1 cellular context compared by ENCODE assay signal in genomic region chr19:40928859-40929258, GRCh38.
TF ChIP-seq lines count a peak whose summit lies in the region.

No MANE protein-coding gene starts in this region.

TF ChIP-seq in K562, 482 proteins besides CTCF, POLR2A, EP300 and RAD21 (continued from another document and continues in another):
- TF ChIP-seq ZNF3 (CRISPR knock-in tag; IDR thresholded peaks at IDR 0.05) (no peak), ZNF77 (CRISPR knock-in tag; IDR thresholded peaks at IDR 0.05) (no peak), ZNF449 (CRISPR knock-in tag; IDR thresholded peaks at IDR 0.05) (no peak), BCOR (IDR thresholded peaks at IDR 0.05) (no peak), CHD4 (IDR thresholded peaks at IDR 0.05; ENCODE audit: insufficient read depth, insufficient replicate concordance, low read depth, low read length, poor library complexity, severe bottlenecking) (no peak), ZBTB8A (IDR thresholded peaks at IDR 0.05; ENCODE audit: partially characterized antibody) (no peak), CBFB (CRISPR knock-in tag; IDR thresholded peaks at IDR 0.05) (no peak), PTRF (tag; IDR thresholded peaks at IDR 0.05) (no peak), TRIM24 (IDR thresholded peaks at IDR 0.05) (peak; percentile 56 to 60; a peak in 2 of 4 replicates), TSC22D4 (tag; IDR thresholded peaks at IDR 0.05) (no peak), CBX5 (IDR thresholded peaks at IDR 0.05; ENCODE audit: borderline replicate concordance, low read depth) (no peak), DPF2 (IDR thresholded peaks at IDR 0.05) (peak; percentile 56), MED1 (CRISPR knock-in tag; IDR thresholded peaks at IDR 0.05; ENCODE audit: borderline replicate concordance) (no peak), SMAD3 (CRISPR knock-in tag; conservative IDR thresholded peaks at IDR 0.05) (no peak), MBD2 (IDR thresholded peaks at IDR 0.05; ENCODE audit: borderline replicate concordance, low read depth) (no peak), NFXL1 (CRISPR knock-in tag; IDR thresholded peaks at IDR 0.05) (no peak), MYNN (IDR thresholded peaks at IDR 0.05) (no peak), MYNN (CRISPR knock-in tag; IDR thresholded peaks at IDR 0.05) (no peak), CUX1 (CRISPR knock-in tag; IDR thresholded peaks at IDR 0.05) (no peak), ZNF695 (CRISPR knock-in tag; IDR thresholded peaks at IDR 0.05) (no peak), FOXJ3 (CRISPR knock-in tag; IDR thresholded peaks at IDR 0.05) (no peak), PHB (CRISPR knock-in tag; IDR thresholded peaks at IDR 0.05) (no peak), RBM17 (IDR thresholded peaks at IDR 0.05; ENCODE audit: borderline replicate concordance, low read depth, low read length) (no peak), TEAD1 (CRISPR knock-in tag; IDR thresholded peaks at IDR 0.05) (peak in 1 of 2 experiments; percentile 74; a peak in 1 of 4 replicates), EZH2 (IDR thresholded peaks at IDR 0.05; ENCODE audit: borderline replicate concordance, low read depth, low read length) (no peak), GABPB2 (CRISPR knock-in tag; conservative IDR thresholded peaks at IDR 0.05) (no peak), DDX20 (tag; IDR thresholded peaks at IDR 0.05; ENCODE audit: low read depth) (no peak), ZNF224 (CRISPR knock-in tag; IDR thresholded peaks at IDR 0.05) (no peak), POLR2H (tag; IDR thresholded peaks at IDR 0.05; ENCODE audit: low read depth) (no peak), BHLHE40 (IDR thresholded peaks at IDR 0.05; ENCODE audit: low read length) (no peak), CHCHD3 (CRISPR knock-in tag; IDR thresholded peaks at IDR 0.05) (no peak), SUPT5H (IDR thresholded peaks at IDR 0.05) (no peak), ADNP (tag; IDR thresholded peaks at IDR 0.05) (peak; percentile 21; the same call in 1 of the 2 replicates), ZNF668 (CRISPR knock-in tag; IDR thresholded peaks at IDR 0.05) (no peak), SMARCE1 (IDR thresholded peaks at IDR 0.05) (peak; percentile 39; the same call in 1 of the 2 replicates), RERE (CRISPR knock-in tag; IDR thresholded peaks at IDR 0.05; ENCODE audit: borderline replicate concordance) (no peak), IRF2 (CRISPR knock-in tag; IDR thresholded peaks at IDR 0.05) (no peak), XRCC5 (IDR thresholded peaks at IDR 0.05; ENCODE audit: low read depth, low read length) (no peak), HIVEP1 (CRISPR knock-in tag; IDR thresholded peaks at IDR 0.05) (no peak), RBM15 (IDR thresholded peaks at IDR 0.05; ENCODE audit: insufficient read depth, low read length) (no peak), FUS (optimal IDR thresholded peaks at IDR 0.05; ENCODE audit: low read depth, low read length) (no peak)
- TF ChIP-seq, protein P1, sequence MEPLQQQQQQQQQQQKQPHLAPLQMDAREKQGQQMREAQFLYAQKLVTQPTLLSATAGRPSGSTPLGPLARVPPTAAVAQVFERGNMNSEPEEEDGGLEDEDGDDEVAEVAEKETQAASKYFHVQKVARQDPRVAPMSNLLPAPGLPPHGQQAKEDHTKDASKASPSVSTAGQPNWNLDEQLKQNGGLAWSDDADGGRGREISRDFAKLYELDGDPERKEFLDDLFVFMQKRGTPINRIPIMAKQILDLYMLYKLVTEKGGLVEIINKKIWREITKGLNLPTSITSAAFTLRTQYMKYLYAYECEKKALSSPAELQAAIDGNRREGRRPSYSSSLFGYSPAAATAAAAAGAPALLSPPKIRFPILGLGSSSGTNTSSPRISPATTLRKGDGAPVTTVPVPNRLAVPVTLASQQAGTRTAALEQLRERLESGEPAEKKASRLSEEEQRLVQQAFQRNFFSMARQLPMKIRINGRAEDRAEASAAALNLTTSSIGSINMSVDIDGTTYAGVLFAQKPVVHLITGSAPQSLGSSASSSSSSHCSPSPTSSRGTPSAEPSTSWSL (CRISPR knock-in tag; IDR thresholded peaks at IDR 0.05; ENCODE audit: borderline replicate concordance) = no peak
- TF ChIP-seq, protein P2, sequence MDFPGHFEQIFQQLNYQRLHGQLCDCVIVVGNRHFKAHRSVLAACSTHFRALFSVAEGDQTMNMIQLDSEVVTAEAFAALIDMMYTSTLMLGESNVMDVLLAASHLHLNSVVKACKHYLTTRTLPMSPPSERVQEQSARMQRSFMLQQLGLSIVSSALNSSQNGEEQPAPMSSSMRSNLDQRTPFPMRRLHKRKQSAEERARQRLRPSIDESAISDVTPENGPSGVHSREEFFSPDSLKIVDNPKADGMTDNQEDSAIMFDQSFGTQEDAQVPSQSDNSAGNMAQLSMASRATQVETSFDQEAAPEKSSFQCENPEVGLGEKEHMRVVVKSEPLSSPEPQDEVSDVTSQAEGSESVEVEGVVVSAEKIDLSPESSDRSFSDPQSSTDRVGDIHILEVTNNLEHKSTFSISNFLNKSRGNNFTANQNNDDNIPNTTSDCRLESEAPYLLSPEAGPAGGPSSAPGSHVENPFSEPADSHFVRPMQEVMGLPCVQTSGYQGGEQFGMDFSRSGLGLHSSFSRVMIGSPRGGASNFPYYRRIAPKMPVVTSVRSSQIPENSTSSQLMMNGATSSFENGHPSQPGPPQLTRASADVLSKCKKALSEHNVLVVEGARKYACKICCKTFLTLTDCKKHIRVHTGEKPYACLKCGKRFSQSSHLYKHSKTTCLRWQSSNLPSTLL (IDR thresholded peaks at IDR 0.05) = no peak
- TF ChIP-seq, protein P3, sequence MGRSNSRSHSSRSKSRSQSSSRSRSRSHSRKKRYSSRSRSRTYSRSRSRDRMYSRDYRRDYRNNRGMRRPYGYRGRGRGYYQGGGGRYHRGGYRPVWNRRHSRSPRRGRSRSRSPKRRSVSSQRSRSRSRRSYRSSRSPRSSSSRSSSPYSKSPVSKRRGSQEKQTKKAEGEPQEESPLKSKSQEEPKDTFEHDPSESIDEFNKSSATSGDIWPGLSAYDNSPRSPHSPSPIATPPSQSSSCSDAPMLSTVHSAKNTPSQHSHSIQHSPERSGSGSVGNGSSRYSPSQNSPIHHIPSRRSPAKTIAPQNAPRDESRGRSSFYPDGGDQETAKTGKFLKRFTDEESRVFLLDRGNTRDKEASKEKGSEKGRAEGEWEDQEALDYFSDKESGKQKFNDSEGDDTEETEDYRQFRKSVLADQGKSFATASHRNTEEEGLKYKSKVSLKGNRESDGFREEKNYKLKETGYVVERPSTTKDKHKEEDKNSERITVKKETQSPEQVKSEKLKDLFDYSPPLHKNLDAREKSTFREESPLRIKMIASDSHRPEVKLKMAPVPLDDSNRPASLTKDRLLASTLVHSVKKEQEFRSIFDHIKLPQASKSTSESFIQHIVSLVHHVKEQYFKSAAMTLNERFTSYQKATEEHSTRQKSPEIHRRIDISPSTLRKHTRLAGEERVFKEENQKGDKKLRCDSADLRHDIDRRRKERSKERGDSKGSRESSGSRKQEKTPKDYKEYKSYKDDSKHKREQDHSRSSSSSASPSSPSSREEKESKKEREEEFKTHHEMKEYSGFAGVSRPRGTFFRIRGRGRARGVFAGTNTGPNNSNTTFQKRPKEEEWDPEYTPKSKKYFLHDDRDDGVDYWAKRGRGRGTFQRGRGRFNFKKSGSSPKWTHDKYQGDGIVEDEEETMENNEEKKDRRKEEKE (IDR thresholded peaks at IDR 0.05; ENCODE audit: borderline replicate concordance in 1 of 2, control insufficient read depth in 1 of 2, low read depth in 2 of 2, low read length in 1 of 2) = no peak
- TF ChIP-seq, protein P4, sequence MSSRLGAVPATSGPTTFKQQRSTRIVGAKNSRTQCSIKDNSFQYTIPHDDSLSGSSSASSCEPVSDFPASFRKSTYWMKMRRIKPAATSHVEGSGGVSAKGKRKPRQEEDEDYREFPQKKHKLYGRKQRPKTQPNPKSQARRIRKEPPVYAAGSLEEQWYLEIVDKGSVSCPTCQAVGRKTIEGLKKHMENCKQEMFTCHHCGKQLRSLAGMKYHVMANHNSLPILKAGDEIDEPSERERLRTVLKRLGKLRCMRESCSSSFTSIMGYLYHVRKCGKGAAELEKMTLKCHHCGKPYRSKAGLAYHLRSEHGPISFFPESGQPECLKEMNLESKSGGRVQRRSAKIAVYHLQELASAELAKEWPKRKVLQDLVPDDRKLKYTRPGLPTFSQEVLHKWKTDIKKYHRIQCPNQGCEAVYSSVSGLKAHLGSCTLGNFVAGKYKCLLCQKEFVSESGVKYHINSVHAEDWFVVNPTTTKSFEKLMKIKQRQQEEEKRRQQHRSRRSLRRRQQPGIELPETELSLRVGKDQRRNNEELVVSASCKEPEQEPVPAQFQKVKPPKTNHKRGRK (tag; IDR thresholded peaks at IDR 0.05) = no peak
- TF ChIP-seq, protein P5, sequence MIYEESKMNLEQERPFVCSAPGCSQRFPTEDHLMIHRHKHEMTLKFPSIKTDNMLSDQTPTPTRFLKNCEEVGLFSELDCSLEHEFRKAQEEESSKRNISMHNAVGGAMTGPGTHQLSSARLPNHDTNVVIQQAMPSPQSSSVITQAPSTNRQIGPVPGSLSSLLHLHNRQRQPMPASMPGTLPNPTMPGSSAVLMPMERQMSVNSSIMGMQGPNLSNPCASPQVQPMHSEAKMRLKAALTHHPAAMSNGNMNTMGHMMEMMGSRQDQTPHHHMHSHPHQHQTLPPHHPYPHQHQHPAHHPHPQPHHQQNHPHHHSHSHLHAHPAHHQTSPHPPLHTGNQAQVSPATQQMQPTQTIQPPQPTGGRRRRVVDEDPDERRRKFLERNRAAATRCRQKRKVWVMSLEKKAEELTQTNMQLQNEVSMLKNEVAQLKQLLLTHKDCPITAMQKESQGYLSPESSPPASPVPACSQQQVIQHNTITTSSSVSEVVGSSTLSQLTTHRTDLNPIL (CRISPR knock-in tag; IDR thresholded peaks at IDR 0.05) = no peak
